In the genomic region with DNA sequence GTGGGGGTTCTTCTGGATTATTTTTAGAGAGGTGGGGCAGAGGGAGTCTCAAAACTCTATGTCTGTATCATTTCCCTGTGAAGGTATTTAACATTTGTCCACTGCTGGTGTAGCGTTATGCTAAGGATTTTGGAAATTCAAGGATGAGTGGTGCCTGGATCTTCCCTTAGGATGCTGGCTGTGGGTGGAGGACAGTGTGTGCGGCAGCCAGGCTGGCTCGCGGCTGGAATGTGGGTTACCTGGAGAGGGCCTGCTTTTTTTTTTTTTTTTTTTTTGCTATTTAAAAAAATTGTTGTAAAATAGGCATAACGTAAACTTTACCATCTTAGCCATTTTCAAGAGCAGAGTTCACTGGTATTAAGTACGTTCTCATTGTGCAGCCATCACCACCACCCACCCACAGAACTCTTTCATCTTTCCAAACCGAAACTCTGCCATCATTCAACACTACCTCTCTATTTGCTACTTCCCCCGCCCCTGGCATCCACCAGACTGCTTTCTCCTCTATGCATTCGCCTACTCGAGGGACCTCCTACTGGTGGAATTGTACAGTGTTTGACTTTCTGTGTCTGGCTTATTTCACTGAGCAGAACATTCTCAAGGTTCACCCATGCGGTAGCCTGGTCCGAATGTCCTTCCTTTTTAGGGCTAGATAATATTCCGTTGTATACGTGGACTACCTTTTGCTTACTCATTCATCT, we compare ENCODE assay signal across 9 cellular contexts.
DNase-seq lines count a peak whose midpoint lies in the region; ATAC-seq, FAIRE-seq and TF ChIP-seq lines count a peak whose summit lies in the region.
"Had no signal": no experiment of that assay in that cellular context is flagged by ENCODE, and none has a peak within 500 bp of the region (broad histone marks: within the 10 kb centered on the region; RNA-seq: fewer than 3 reads in every experiment).

No MANE protein-coding gene starts in this region.

- no peaks in the 10 kb centered on the region for H3K9me3 ChIP-seq in astrocyte (ENCODE audit: insufficient read depth, low read depth, low read length)
- H3K9me3 ChIP-seq: HAP-1 had no signal

- H3K9me3 Mint-ChIP-seq in astrocyte (ENCODE audit: unreplicated experiment) (peaks cover 2% of the 10 kb centered on the region), immature natural killer cell (no peaks in the 10 kb centered on the region)

- H3K4me3 ChIP-seq in LNCaP clone FGC (ENCODE audit: low read depth, low read length): no peak overlapping the region
- no peak overlapping the region for H3K4me3 ChIP-seq in astrocyte (ENCODE audit: insufficient read depth, low read depth, low read length)
- H3K4me3 ChIP-seq: HAP-1 had no signal

- peak; percentile 29 for FAIRE-seq in astrocyte (lab: Jason Lieb, UNC)

- H3K27me3 Mint-ChIP-seq in astrocyte (ENCODE audit: low read depth, unreplicated experiment) (peaks cover 8% of the 10 kb centered on the region), immature natural killer cell (ENCODE audit: low read depth in 3 of 3) (peaks cover 0 to 2% (median 0%) of the 10 kb centered on the region in 3 donors)

- H3K36me3 Mint-ChIP-seq in astrocyte (ENCODE audit: low read depth, unreplicated experiment) (peaks cover 7% of the 10 kb centered on the region), immature natural killer cell (no peaks in the 10 kb centered on the region)

- DNase-seq in Daoy (ENCODE audit: low read depth) (peak; percentile 18), LNCaP clone FGC (ENCODE audit: low read depth) (no peak), astrocyte (ENCODE audit: low read depth) (no peak), occipital lobe (lab: John Stamatoyannopoulos, UW) (peak; percentile 35), immature natural killer cell (no peak), NCI-H187 (lab: John Stamatoyannopoulos, UW) (no peak), ecto neural progenitor cell (ENCODE audit: low spot score) (no peak)

- no peak overlapping the region for H2AFZ ChIP-seq in astrocyte (ENCODE audit: low read depth, low read length)

- H3K4me1 Mint-ChIP-seq in astrocyte (ENCODE audit: low read depth, unreplicated experiment): no peaks in the 10 kb centered on the region
- no peaks in the 10 kb centered on the region for H3K4me1 Mint-ChIP-seq in immature natural killer cell

- H3K9ac ChIP-seq in astrocyte (ENCODE audit: low read length): no peak overlapping the region

- H3K4me1 ChIP-seq in astrocyte (ENCODE audit: insufficient read depth, low read length): peaks cover 13% of the 10 kb centered on the region
- H3K4me1 ChIP-seq: HAP-1 had no signal

- no peaks in the 10 kb centered on the region for H3K27me3 ChIP-seq in astrocyte (ENCODE audit: insufficient read depth, low read length)

- H4K20me1 ChIP-seq in astrocyte (ENCODE audit: insufficient read depth, low read length): peaks cover 31% of the 10 kb centered on the region

- ATAC-seq in GM21717 (IDR thresholded peaks at IDR 0.05; ENCODE audit: unreplicated experiment): no peak

- no peaks in the 10 kb centered on the region for H3K79me2 ChIP-seq in astrocyte (ENCODE audit: insufficient read depth, low read length)

- H3K27ac Mint-ChIP-seq in astrocyte (ENCODE audit: unreplicated experiment) (no peak overlapping the region), immature natural killer cell (peak overlapping the region in 1 of 6 donors; percentile 13)

- TF ChIP-seq CTCF in LNCaP clone FGC (IDR thresholded peaks at IDR 0.05; ENCODE audit: control insufficient read depth, extremely low read depth, insufficient read depth) (peak; percentile 13; the same call in 1 of the 2 replicates), astrocyte (IDR thresholded peaks at IDR 0.05; ENCODE audit: insufficient read depth, low read depth, low read length) (peak; percentile 49)

- H3K36me3 ChIP-seq in astrocyte (ENCODE audit: insufficient read depth, low read length): no peaks in the 10 kb centered on the region

- H3K4me3 Mint-ChIP-seq in astrocyte (ENCODE audit: unreplicated experiment): no peak overlapping the region
- H3K4me3 Mint-ChIP-seq in immature natural killer cell: no peak overlapping the region

- H3K4me2 ChIP-seq in astrocyte (ENCODE audit: low read length): no peak overlapping the region

- no peak overlapping the region for H3K27ac ChIP-seq in astrocyte (ENCODE audit: low read depth, low read length)

Comparison
In these comparisons a context has a peak if more than half of its experiments do, and no peak if none do; other contexts are left out.
1. DNase-seq: peak in Daoy (single experiment) and occipital lobe (single experiment); none in LNCaP clone FGC (single experiment), astrocyte (single experiment), immature natural killer cell (0 of 3), NCI-H187 (0 of 2) and ecto neural progenitor cell (single experiment).